9 cellular contexts compared by ENCODE assay signal in genomic region chr19:52785506-52785905, GRCh38. TPM values are rescaled to one million over a fixed set of nuclear protein-coding genes. Genes with fewer than 3 reads are reported as not detected.
DNase-seq lines count a peak whose midpoint lies in the region; ATAC-seq and TF ChIP-seq lines count a peak whose summit lies in the region.
"Had no signal": no experiment of that assay in that cellular context is flagged by ENCODE, and none has a peak within 500 bp of the region (broad histone marks: within the 10 kb centered on the region; RNA-seq: fewer than 3 reads in every experiment).

No MANE protein-coding gene starts in this region.

- ATAC-seq in activated B cell treated with CpG ODN at 0.5 μM for 24 hours (ENCODE audit: low read depth) (no peak), thoracic aorta (ENCODE audit: insufficient number of reproducible peaks, low FRiP score, low read depth) (no peak), GM19324 (IDR thresholded peaks at IDR 0.05; ENCODE audit: low FRiP score, unreplicated experiment) (no peak)

- H3K4me3 ChIP-seq in iPS-15b (ENCODE audit: low read depth, low read length) (peak overlapping the region; percentile 64), thoracic aorta (peak overlapping the region; percentile 97)

- H3K27me3 Mint-ChIP-seq in activated T-cell treated with anti-CD3 and anti-CD28 coated beads, Interleukin-2, amount 50 U/mL, for 24 hours = peaks cover 4% of the 10 kb centered on the region
- no peaks in the 10 kb centered on the region for H3K27me3 Mint-ChIP-seq in activated B cell treated with CpG ODN at 0.5 μM for 24 hours

- no peak for DNase-seq in activated T-cell treated with anti-CD3 and anti-CD28 coated beads, Interleukin-2, amount 50 U/mL, for 24 hours
- DNase-seq in activated T-cell treated with anti-CD3 and anti-CD28 coated beads for 4 hours (no peak), activated B cell treated with CpG ODN at 0.5 μM for 24 hours (no peak), thoracic aorta (ENCODE audit: low spot score) (no peak), AML-193 (lab: John Stamatoyannopoulos, UW) (no peak), NCI-H446 treated with DMSO at 0.1 percent for 48 hours (lab: John Stamatoyannopoulos, UW) (no peak)
- DNase-seq: KG1 had no signal

- H3K9ac ChIP-seq in iPS-15b (ENCODE audit: low read depth, low read length) = no peak overlapping the region

- no peaks in the 10 kb centered on the region for H3K36me3 ChIP-seq in iPS-15b (ENCODE audit: control insufficient read depth, insufficient read depth, low read length)
- H3K36me3 ChIP-seq in thoracic aorta = no peaks in the 10 kb centered on the region

- H3K27ac ChIP-seq in thoracic aorta = no peak overlapping the region

- H3K4me1 ChIP-seq in iPS-15b (ENCODE audit: control insufficient read depth, insufficient read depth, low read length) = no peaks in the 10 kb centered on the region
- peaks cover 0 to 3% of the 10 kb centered on the region in 2 donors for H3K4me1 ChIP-seq in thoracic aorta (ENCODE audit: control insufficient read depth in 1 of 2, low read depth in 2 of 2)

- H3K27me3 ChIP-seq in iPS-15b (ENCODE audit: control insufficient read depth, insufficient read depth, low read length) = no peaks in the 10 kb centered on the region
- H3K27me3 ChIP-seq in thoracic aorta (replicated peaks; ENCODE audit: insufficient read depth) = no peaks in the 10 kb centered on the region

- peak overlapping the region; percentile 81 for H3K4me3 Mint-ChIP-seq in activated T-cell treated with anti-CD3 and anti-CD28 coated beads, Interleukin-2, amount 50 U/mL, for 24 hours
- H3K4me3 Mint-ChIP-seq in activated B cell treated with CpG ODN at 0.5 μM for 24 hours = peak overlapping the region; percentile 96

- CTCF ChIA-PET in activated B cell treated with CpG ODN at 0.5 μM for 24 hours (lab: Charles Lee) = no interaction called here

- intact Hi-C loops in activated B cell treated with CpG ODN at 0.5 μM for 24 hours (cut with micrococcal nuclease) = loop anchor here (10.0 kb wide), 1 partner anchor 91 kb away; no protein-coding TSS in a partner anchor

- H3K27ac Mint-ChIP-seq in activated T-cell treated with anti-CD3 and anti-CD28 coated beads, Interleukin-2, amount 50 U/mL, for 24 hours = no peak overlapping the region
- H3K27ac Mint-ChIP-seq in activated B cell treated with CpG ODN at 0.5 μM for 24 hours = peak overlapping the region; percentile 68

- POLR2A ChIA-PET in activated B cell treated with CpG ODN at 0.5 μM for 24 hours (lab: Charles Lee) = interaction anchor here (0.7 kb wide), 1 partner anchor 599 kb away, joined by 3 read pairs; no protein-coding TSS in a partner anchor

- peaks cover 34% of the 10 kb centered on the region for H3K9me3 Mint-ChIP-seq in activated T-cell treated with anti-CD3 and anti-CD28 coated beads, Interleukin-2, amount 50 U/mL, for 24 hours
- H3K9me3 Mint-ChIP-seq in activated B cell treated with CpG ODN at 0.5 μM for 24 hours = no peaks in the 10 kb centered on the region

- TF ChIP-seq CTCF in activated B cell treated with CpG ODN at 0.5 μM for 24 hours (IDR thresholded peaks at IDR 0.05) (no peak), thoracic aorta (IDR thresholded peaks at IDR 0.05) (no peak)

- peaks cover 23% of the 10 kb centered on the region for H3K4me1 Mint-ChIP-seq in activated T-cell treated with anti-CD3 and anti-CD28 coated beads, Interleukin-2, amount 50 U/mL, for 24 hours (ENCODE audit: low read depth)
- H3K4me1 Mint-ChIP-seq in activated B cell treated with CpG ODN at 0.5 μM for 24 hours = peaks cover 36% of the 10 kb centered on the region

- no peaks in the 10 kb centered on the region for H3K9me3 ChIP-seq in iPS-15b (ENCODE audit: control insufficient read depth, insufficient read depth, low read length)
- H3K9me3 ChIP-seq in thoracic aorta = no peaks in the 10 kb centered on the region

- peaks cover 59% of the 10 kb centered on the region for H3K36me3 Mint-ChIP-seq in activated T-cell treated with anti-CD3 and anti-CD28 coated beads, Interleukin-2, amount 50 U/mL, for 24 hours (ENCODE audit: low read depth)
- peaks cover 26% of the 10 kb centered on the region for H3K36me3 Mint-ChIP-seq in activated B cell treated with CpG ODN at 0.5 μM for 24 hours (ENCODE audit: low read depth)

RNA-seq across cellular contexts. Expression of gene ZNF600, which starts 1.1 kb away (rescaled TPM):
- total RNA-seq in activated B cell treated with CpG ODN at 0.5 μM for 24 hours (25.2 and 30.5 TPM in 2 replicates), thoracic aorta (10 to 100 TPM; 10.4 to 15.2 TPM)

RNA-seq across cellular contexts. Expression of gene ZNF28, which starts 35.9 kb away (rescaled TPM):
- total RNA-seq in activated B cell treated with CpG ODN at 0.5 μM for 24 hours = 18.4 and 24.6 TPM in 2 replicates
- 10 to 100 TPM in 1 of 2 donors, 1 to 10 TPM in 1; 6.0 to 11.9 TPM for total RNA-seq in thoracic aorta

RNA-seq across cellular contexts. Expression of gene ZNF611, which starts 50.7 kb away (rescaled TPM):
- total RNA-seq in activated B cell treated with CpG ODN at 0.5 μM for 24 hours = 33.5 and 41.9 TPM in 2 replicates
- 10 to 100 TPM; 26.3 to 30.0 TPM for total RNA-seq in thoracic aorta
